Comparison of ENCODE assay signal across 8 cellular contexts in genomic region chr13:112786810-112787209, GRCh38.
A peak's percentile ranks its signal among the peaks of the same experiment; 100 is the strongest.
DNase-seq lines count a peak whose midpoint lies in the region; ATAC-seq and TF ChIP-seq lines count a peak whose summit lies in the region.
"Not testable (repeated sequence)": the region's sequence is repeated elsewhere in the genome, so short reads cannot be mapped to it uniquely, and the experiment has no call there.

No MANE protein-coding gene starts in this region.

- WGBS in suprapubic skin, result 94% methylated on average over 14 of the region's 14 CpGs

- POLR2A ChIA-PET in WTC11 (lab: Charles Lee), result not testable (repeated sequence)

- not testable (repeated sequence) for ATAC-seq in WTC11

- DNase-seq in NCI-H146 (lab: John Stamatoyannopoulos, UW) (peak; percentile 24), right atrium auricular region (ENCODE audit: low spot score) (peak; percentile 34), mesenteric fat pad (ENCODE audit: low spot score) (peak; percentile 28), posterior vena cava (ENCODE audit: low spot score) (peak; percentile 64), suprapubic skin (ENCODE audit: low spot score in 2 of 2) (peak; percentile 20 to 48)
- not testable (repeated sequence) for DNase-seq in WTC11 (ENCODE audit: low spot score); endothelial cell (ENCODE audit: low spot score)
- DNase-seq in activated effector memory CD4-positive, alpha-beta T cell treated with anti-CD3 and anti-CD28 coated beads, Interleukin-2, amount 50 U/mL, for 16 hours, result peak; percentile 36

- H3K27ac ChIP-seq in right atrium auricular region, suprapubic skin: not testable (repeated sequence)

- H3K4me1 ChIP-seq in right atrium auricular region (peaks cover 0 to 18% of the 10 kb centered on the region in 2 donors), suprapubic skin (peaks cover 17% of the 10 kb centered on the region)

- not testable (repeated sequence) for H3K4me3 Mint-ChIP-seq in WTC11
- peak overlapping the region; percentile 50 for H3K4me3 Mint-ChIP-seq in endothelial cell (ENCODE audit: unreplicated experiment)

- peaks cover 24% of the 10 kb centered on the region for H3K9me3 Mint-ChIP-seq in WTC11
- H3K9me3 Mint-ChIP-seq in endothelial cell (ENCODE audit: unreplicated experiment), result not testable (repeated sequence)

- H3K36me3 ChIP-seq in right atrium auricular region, result not testable (repeated sequence)
- peaks cover 38% of the 10 kb centered on the region for H3K36me3 ChIP-seq in suprapubic skin

- not testable (repeated sequence) for H3K27ac Mint-ChIP-seq in WTC11; endothelial cell (ENCODE audit: unreplicated experiment)

- peaks cover 44% of the 10 kb centered on the region for H3K36me3 Mint-ChIP-seq in WTC11
- peaks cover 38% of the 10 kb centered on the region for H3K36me3 Mint-ChIP-seq in endothelial cell (ENCODE audit: low read depth, unreplicated experiment)

- H3K27me3 Mint-ChIP-seq in WTC11 (ENCODE audit: low read depth); endothelial cell (ENCODE audit: unreplicated experiment): not testable (repeated sequence)

- not testable (repeated sequence) for H3K4me3 ChIP-seq in right atrium auricular region, suprapubic skin

- intact Hi-C loops in posterior vena cava (cut with DNase I), result not testable (repeated sequence)

- H3K27me3 ChIP-seq in right atrium auricular region, suprapubic skin: not testable (repeated sequence)

- H3K4me1 Mint-ChIP-seq in WTC11, result peaks cover 38% of the 10 kb centered on the region
- H3K4me1 Mint-ChIP-seq in endothelial cell (ENCODE audit: unreplicated experiment), result peaks cover 18% of the 10 kb centered on the region

- CTCF ChIA-PET in WTC11 (lab: Charles Lee), result not testable (repeated sequence)

- not testable (repeated sequence) for TF ChIP-seq CTCF in WTC11 (IDR thresholded peaks at IDR 0.05); endothelial cell (IDR thresholded peaks at IDR 0.05; ENCODE audit: unreplicated experiment); right atrium auricular region (IDR thresholded peaks at IDR 0.05); suprapubic skin (IDR thresholded peaks at IDR 0.05)

- TF ChIP-seq POLR2A in suprapubic skin (IDR thresholded peaks at IDR 0.05), result not testable (repeated sequence)

- not testable (repeated sequence) for H3K9me3 ChIP-seq in right atrium auricular region, suprapubic skin

- TF ChIP-seq EP300 in suprapubic skin (IDR thresholded peaks at IDR 0.05), result not testable (repeated sequence)

TF ChIP-seq in WTC11, 78 proteins besides CTCF, POLR2A, EP300 and RAD21:
- peak; percentile 32 for TF ChIP-seq ZNF423 (CRISPR knock-in tag; IDR thresholded peaks at IDR 0.05)
